In the genomic region with DNA sequence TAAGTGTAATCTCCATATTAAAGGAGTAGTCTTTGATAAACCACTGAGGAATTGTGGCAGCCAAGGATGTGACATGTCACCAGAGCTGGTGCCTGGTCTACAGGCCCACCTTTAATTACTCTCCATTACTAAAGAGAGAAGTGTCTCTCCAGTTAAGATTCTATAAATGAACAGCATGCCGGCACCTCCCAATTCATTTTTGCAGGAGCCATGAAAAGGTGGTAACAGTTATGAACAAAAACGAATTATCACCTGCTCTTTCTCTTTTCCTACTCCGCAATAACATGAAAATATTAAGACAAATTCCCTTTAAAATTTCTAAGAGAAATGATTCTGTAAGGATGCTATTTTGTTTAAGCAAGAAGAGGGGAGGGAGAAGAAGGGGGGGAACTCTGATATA, we compare ENCODE assay signal across 3 cellular contexts.
TF ChIP-seq lines count a peak whose summit lies in the region.

No MANE protein-coding gene starts in this region.

TF ChIP-seq in K562, 482 proteins besides CTCF, POLR2A, EP300 and RAD21:
- TF ChIP-seq TBP (optimal IDR thresholded peaks at IDR 0.05; ENCODE audit: low read depth, low read length) (peak; percentile 88), L3MBTL2 (IDR thresholded peaks at IDR 0.05) (no peak), POLR2AphosphoS5 (IDR thresholded peaks at IDR 0.05; ENCODE audit: control insufficient read depth, insufficient read depth, low read depth, low read length) (peak; percentile 35; the same call in 1 of the 2 replicates), CHD2 (IDR thresholded peaks at IDR 0.05; ENCODE audit: low read depth, low read length) (no peak)
TF ChIP-seq in K562: peak in this region for 2.

TF ChIP-seq in H1, 55 proteins besides CTCF, POLR2A, EP300 and RAD21:
- no peak for TF ChIP-seq GABPA (IDR thresholded peaks at IDR 0.05; ENCODE audit: borderline replicate concordance, insufficient read depth, low read length)
- TF ChIP-seq SIN3A (conservative IDR thresholded peaks at IDR 0.05 in 1 of 2, IDR thresholded peaks at IDR 0.05 in 1 of 2; ENCODE audit: low read depth in 1 of 2, low read length in 2 of 2): no peak
- peak; percentile 75 for TF ChIP-seq TAF7 (optimal IDR thresholded peaks at IDR 0.05; ENCODE audit: borderline replicate concordance, low read depth, low read length)

TF ChIP-seq in neural cell, 6 proteins besides CTCF, POLR2A, EP300 and RAD21:
- TF ChIP-seq MXI1 (conservative IDR thresholded peaks at IDR 0.05; ENCODE audit: poor library complexity, severe bottlenecking): no peak
- no peak for TF ChIP-seq TAF1 (IDR thresholded peaks at IDR 0.05; ENCODE audit: low read depth)
- TF ChIP-seq EZH2 (IDR thresholded peaks at IDR 0.05; ENCODE audit: borderline replicate concordance, insufficient read depth, low read length, poor library complexity, severe bottlenecking): no peak
- TF ChIP-seq, protein P1, sequence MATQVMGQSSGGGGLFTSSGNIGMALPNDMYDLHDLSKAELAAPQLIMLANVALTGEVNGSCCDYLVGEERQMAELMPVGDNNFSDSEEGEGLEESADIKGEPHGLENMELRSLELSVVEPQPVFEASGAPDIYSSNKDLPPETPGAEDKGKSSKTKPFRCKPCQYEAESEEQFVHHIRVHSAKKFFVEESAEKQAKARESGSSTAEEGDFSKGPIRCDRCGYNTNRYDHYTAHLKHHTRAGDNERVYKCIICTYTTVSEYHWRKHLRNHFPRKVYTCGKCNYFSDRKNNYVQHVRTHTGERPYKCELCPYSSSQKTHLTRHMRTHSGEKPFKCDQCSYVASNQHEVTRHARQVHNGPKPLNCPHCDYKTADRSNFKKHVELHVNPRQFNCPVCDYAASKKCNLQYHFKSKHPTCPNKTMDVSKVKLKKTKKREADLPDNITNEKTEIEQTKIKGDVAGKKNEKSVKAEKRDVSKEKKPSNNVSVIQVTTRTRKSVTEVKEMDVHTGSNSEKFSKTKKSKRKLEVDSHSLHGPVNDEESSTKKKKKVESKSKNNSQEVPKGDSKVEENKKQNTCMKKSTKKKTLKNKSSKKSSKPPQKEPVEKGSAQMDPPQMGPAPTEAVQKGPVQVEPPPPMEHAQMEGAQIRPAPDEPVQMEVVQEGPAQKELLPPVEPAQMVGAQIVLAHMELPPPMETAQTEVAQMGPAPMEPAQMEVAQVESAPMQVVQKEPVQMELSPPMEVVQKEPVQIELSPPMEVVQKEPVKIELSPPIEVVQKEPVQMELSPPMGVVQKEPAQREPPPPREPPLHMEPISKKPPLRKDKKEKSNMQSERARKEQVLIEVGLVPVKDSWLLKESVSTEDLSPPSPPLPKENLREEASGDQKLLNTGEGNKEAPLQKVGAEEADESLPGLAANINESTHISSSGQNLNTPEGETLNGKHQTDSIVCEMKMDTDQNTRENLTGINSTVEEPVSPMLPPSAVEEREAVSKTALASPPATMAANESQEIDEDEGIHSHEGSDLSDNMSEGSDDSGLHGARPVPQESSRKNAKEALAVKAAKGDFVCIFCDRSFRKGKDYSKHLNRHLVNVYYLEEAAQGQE (IDR thresholded peaks at IDR 0.05; ENCODE audit: borderline replicate concordance): no peak
- no peak for TF ChIP-seq SMC3 (conservative IDR thresholded peaks at IDR 0.05; ENCODE audit: poor library complexity)
